Comparison of ENCODE assay signal across 9 cellular contexts in the genomic region with DNA sequence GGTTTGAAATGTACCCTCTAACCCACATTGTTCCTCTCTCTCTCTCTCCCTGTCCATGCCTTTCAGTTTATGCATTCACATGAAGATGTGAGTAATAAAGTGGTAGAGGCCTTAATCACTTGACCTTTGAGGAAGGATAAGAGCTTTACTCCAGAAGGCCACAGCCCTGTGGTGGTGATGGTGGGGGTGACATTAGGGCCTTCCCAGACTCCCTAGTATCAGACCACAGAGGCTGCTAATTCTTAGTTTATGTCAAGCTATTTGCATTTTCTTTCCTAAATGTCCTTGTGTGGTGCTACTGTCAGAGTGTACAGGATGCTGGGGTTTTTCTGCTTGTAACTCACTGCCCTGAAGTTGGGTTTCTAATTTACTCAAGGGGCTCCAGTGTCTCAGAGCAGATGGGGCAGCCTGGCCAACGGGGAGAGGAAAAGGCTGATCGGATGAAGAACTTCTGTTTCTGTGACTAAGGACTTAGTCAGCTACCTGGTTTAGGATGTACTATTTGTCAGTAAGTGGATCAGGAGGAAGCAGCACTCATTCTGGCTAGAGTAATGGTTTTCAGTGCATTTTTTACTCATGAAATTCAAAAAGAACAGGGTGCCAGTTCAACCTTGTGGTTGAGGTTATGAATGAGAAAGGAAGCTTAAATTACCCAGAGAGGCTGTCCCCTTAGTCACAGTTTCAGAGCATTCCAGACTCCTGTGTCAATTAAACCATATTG.
DNase-seq lines count a peak whose midpoint lies in the region; TF ChIP-seq lines count a peak whose summit lies in the region.
"Had no signal": no experiment of that assay in that cellular context is flagged by ENCODE, and none has a peak within 500 bp of the region (broad histone marks: within the 10 kb centered on the region; RNA-seq: fewer than 3 reads in every experiment).

No MANE protein-coding gene starts in this region.

- CTCF ChIA-PET in HEK293T (lab: Yijun Ruan, JAX), result no interaction called here

- DNase-seq in GM04504 (ENCODE audit: low read depth) (peak; percentile 91), GOT3 (lab: John Stamatoyannopoulos, UW) (peak; percentile 56), NB4 (ENCODE audit: low read depth) (peak; percentile 25), brain microvascular endothelial cell (peak; percentile 79), HEK293T (ENCODE audit: extremely low spot score) (no peak)
- peak; percentile 14 for DNase-seq in stimulated activated CD8-positive, alpha-beta memory T cell treated with anti-CD3 and anti-CD28 coated beads, Interleukin-12 subunit alpha, Interleukin-12 subunit beta, amount 100 ng/mL, for 24 hours (ENCODE audit: extremely low read depth)
- DNase-seq in NK-92 treated with Interleukin-12 subunit alpha and Interleukin-12 subunit beta, amount 100 ng/mL, for 24 hours (lab: John Stamatoyannopoulos, UW), result no peak
- no peak for DNase-seq in effector CD8-positive, alpha-beta T cell (lab: John Stamatoyannopoulos, UW)

- peak overlapping the region; percentile 84 for H3K27ac ChIP-seq in brain microvascular endothelial cell
- H3K27ac ChIP-seq: neutrophil had no signal

- no peaks in the 10 kb centered on the region for H3K27me3 ChIP-seq in brain microvascular endothelial cell (replicated peaks)
- H3K27me3 ChIP-seq: neutrophil had no signal

- H3K4me3 ChIP-seq in NB4 (ENCODE audit: low read depth, low read length), result no peak overlapping the region
- H3K4me3 ChIP-seq in brain microvascular endothelial cell (ENCODE audit: low read depth, low read length), result no peak overlapping the region

- no peaks in the 10 kb centered on the region for H3K36me3 ChIP-seq in brain microvascular endothelial cell (replicated peaks)
- H3K36me3 ChIP-seq: neutrophil had no signal

- TF ChIP-seq CTCF in NB4 (IDR thresholded peaks at IDR 0.05; ENCODE audit: low read depth, low read length), result no peak
- no peak for TF ChIP-seq CTCF in brain microvascular endothelial cell (IDR thresholded peaks at IDR 0.05; ENCODE audit: low read depth, low read length, missing control alignments)

- in situ Hi-C loops in brain microvascular endothelial cell (cut with HindIII; ENCODE audit: low pct_ligation_motif_present, low sequenced_read_pairs), result no loop called here

- POLR2A ChIA-PET in HEK293T (lab: Yijun Ruan, JAX), result no interaction called here

- TF ChIP-seq POLR2A in NB4 (IDR thresholded peaks at IDR 0.05; ENCODE audit: extremely low read depth, insufficient read length), result no peak

TF ChIP-seq in HEK293T, 16 proteins besides CTCF, POLR2A, EP300 and RAD21:
- TF ChIP-seq HDGF (IDR thresholded peaks at IDR 0.05; ENCODE audit: borderline replicate concordance) (no peak), TARDBP (IDR thresholded peaks at IDR 0.05) (no peak), SUZ12 (IDR thresholded peaks at IDR 0.05) (no peak), CTBP1 (IDR thresholded peaks at IDR 0.05; ENCODE audit: borderline replicate concordance) (no peak), NFRKB (IDR thresholded peaks at IDR 0.05) (no peak), FOXM1 (IDR thresholded peaks at IDR 0.05; ENCODE audit: borderline replicate concordance) (no peak), FOXA1 (IDR thresholded peaks at IDR 0.05) (no peak), ARNT (IDR thresholded peaks at IDR 0.05) (no peak), FOXK2 (IDR thresholded peaks at IDR 0.05) (no peak), ELF4 (IDR thresholded peaks at IDR 0.05) (no peak), ZNF384 (IDR thresholded peaks at IDR 0.05) (no peak), LEF1 (IDR thresholded peaks at IDR 0.05; ENCODE audit: borderline replicate concordance) (no peak), BHLHE40 (IDR thresholded peaks at IDR 0.05; ENCODE audit: borderline replicate concordance) (no peak), SP1 (IDR thresholded peaks at IDR 0.05) (no peak), L3MBTL2 (conservative IDR thresholded peaks at IDR 0.05) (no peak)
- TF ChIP-seq, protein P1, sequence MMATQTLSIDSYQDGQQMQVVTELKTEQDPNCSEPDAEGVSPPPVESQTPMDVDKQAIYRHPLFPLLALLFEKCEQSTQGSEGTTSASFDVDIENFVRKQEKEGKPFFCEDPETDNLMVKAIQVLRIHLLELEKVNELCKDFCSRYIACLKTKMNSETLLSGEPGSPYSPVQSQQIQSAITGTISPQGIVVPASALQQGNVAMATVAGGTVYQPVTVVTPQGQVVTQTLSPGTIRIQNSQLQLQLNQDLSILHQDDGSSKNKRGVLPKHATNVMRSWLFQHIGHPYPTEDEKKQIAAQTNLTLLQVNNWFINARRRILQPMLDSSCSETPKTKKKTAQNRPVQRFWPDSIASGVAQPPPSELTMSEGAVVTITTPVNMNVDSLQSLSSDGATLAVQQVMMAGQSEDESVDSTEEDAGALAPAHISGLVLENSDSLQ (IDR thresholded peaks at IDR 0.05), result no peak
TF ChIP-seq in HEK293T: peak in this region for 0.

Comparison
In these comparisons a context has a peak if more than half of its experiments do, and no peak if none do; other contexts are left out.
1. DNase-seq: peak in GM04504 (single experiment), GOT3 (single experiment), NB4 (single experiment), brain microvascular endothelial cell (single experiment) and stimulated activated CD8-positive, alpha-beta memory T cell treated with anti-CD3 and anti-CD28 coated beads, Interleukin-12 subunit alpha, Interleukin-12 subunit beta, amount 100 ng/mL, for 24 hours (single experiment); none in NK-92 treated with Interleukin-12 subunit alpha and Interleukin-12 subunit beta, amount 100 ng/mL, for 24 hours (single experiment), effector CD8-positive, alpha-beta T cell (single experiment) and HEK293T (single experiment).